Comparison of ENCODE assay signal across 6 cellular contexts in the genomic region with DNA sequence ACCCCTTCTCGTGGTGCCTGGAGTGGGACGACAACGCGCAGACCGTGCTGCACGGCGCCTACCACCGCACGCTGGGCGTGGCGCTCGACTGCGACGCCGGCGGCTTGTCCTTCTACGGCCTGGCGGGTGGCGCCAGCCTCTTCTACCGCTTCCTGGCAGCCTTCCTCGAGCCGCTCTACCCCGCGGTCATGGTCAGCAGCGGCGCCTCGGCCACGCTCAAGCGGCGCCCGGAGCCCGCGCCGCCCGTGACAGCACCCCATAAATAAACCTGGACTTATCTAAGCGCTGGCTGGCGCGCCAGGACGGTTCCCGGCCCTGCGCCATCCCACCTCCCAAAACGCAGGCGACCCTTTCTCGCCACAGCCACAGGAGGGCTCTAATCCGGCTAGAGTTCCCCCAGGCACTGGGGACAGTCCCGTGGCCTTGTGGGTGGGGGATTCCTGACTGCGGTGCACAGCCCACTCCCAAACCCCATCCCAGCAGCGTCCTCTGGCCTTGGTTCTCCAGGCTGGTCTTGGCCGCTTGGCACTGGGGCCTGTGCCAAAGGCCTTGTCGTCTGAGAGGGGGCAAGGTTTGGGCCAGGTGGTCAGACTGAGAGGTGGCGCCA. TPM values are rescaled to one million over a fixed set of nuclear protein-coding genes. Genes with fewer than 3 reads are reported as not detected.
A peak's percentile ranks its signal among the peaks of the same experiment; 100 is the strongest.
DNase-seq lines count a peak whose midpoint lies in the region; ATAC-seq and FAIRE-seq lines count a peak whose summit lies in the region.

No MANE protein-coding gene starts in this region.

- FAIRE-seq in frontal cortex (lab: Jason Lieb, UNC) = no peak

- peak; percentile 46 for ATAC-seq in GM19397 (IDR thresholded peaks at IDR 0.05; ENCODE audit: unreplicated experiment)

- DNase-seq in activated CD4-positive, CD25-positive, alpha-beta regulatory T cell (lab: John Stamatoyannopoulos, UW) = peak; percentile 16 to 46 (median 24)
- DNase-seq in frontal cortex (ENCODE audit: low spot score in 2 of 2) = peak; percentile 69 to 79
- peak; percentile 48 for DNase-seq in stimulated activated CD4-positive, alpha-beta T cell treated with anti-CD3 and anti-CD28 coated beads, Interleukin-1b, Interleukin-23, amount 100 ng/mL, for 48 hours
- no peak for DNase-seq in DMS79 treated with DMSO at 0.1 percent for 48 hours (lab: John Stamatoyannopoulos, UW)
- DNase-seq in NCI-H2196 treated with DMSO at 0.1 percent for 48 hours (lab: John Stamatoyannopoulos, UW; ENCODE audit: unreplicated experiment) = no peak

RNA-seq across cellular contexts. Expression of a gene that starts 10.2 kb away (rescaled TPM):
- 1.2 TPM for total RNA-seq in frontal cortex

RNA-seq across cellular contexts. Expression of a gene that starts 30.6 kb away (rescaled TPM):
- 28.9 TPM for total RNA-seq in frontal cortex

RNA-seq across cellular contexts. Expression of a gene that starts 30.8 kb away (rescaled TPM):
- 106 TPM for total RNA-seq in frontal cortex

RNA-seq across cellular contexts. Expression of a gene that starts 32.2 kb away (rescaled TPM):
- total RNA-seq in frontal cortex = 2.4 TPM

RNA-seq across cellular contexts. Expression of a gene that starts 53.9 kb away (rescaled TPM):
- 20.8 TPM for total RNA-seq in frontal cortex

Comparison
In these comparisons a context has a peak if more than half of its experiments do, and no peak if none do; other contexts are left out.
1. DNase-seq: peak in activated CD4-positive, CD25-positive, alpha-beta regulatory T cell (4 of 4), frontal cortex (2 of 2) and stimulated activated CD4-positive, alpha-beta T cell treated with anti-CD3 and anti-CD28 coated beads, Interleukin-1b, Interleukin-23, amount 100 ng/mL, for 48 hours (single experiment); none in DMS79 treated with DMSO at 0.1 percent for 48 hours (single experiment) and NCI-H2196 treated with DMSO at 0.1 percent for 48 hours (single experiment).